ENCODE assay signal across 8 cellular contexts in genomic region chr1:63773496-63773814, GRCh38. TPM values are rescaled to one million over a fixed set of nuclear protein-coding genes. Genes with fewer than 3 reads are reported as not detected.
DNase-seq lines count a peak whose midpoint lies in the region; ATAC-seq and TF ChIP-seq lines count a peak whose summit lies in the region.

No MANE protein-coding gene starts in this region.

- in situ Hi-C loops in astrocyte of the spinal cord (cut with HindIII; ENCODE audit: low sequenced_read_pairs): no loop called here

- H3K9ac ChIP-seq in mesendoderm (ENCODE audit: low read length): peak overlapping the region; percentile 74

- no CpG with 5 or more reads among the region's 9 CpGs for WGBS in mesendoderm (ENCODE audit: extremely low coverage, insufficient coverage, low lambda C conversion rate)

- peak; percentile 10 for ATAC-seq in HG02852 (IDR thresholded peaks at IDR 0.05; ENCODE audit: unreplicated experiment)

- H3K4me2 ChIP-seq in mesendoderm (ENCODE audit: low read length): peak overlapping the region; percentile 97

- H3K27me3 ChIP-seq in AG04450 (ENCODE audit: control insufficient read depth, insufficient read depth, low read length): peaks cover 29% of the 10 kb centered on the region
- H3K27me3 ChIP-seq in mesendoderm (ENCODE audit: insufficient read depth, low read length, poor library complexity): no peaks in the 10 kb centered on the region

- H3K36me3 ChIP-seq in mesendoderm (ENCODE audit: control insufficient read depth, insufficient read depth, low read length): no peaks in the 10 kb centered on the region

- H3K27ac ChIP-seq in AG04450 (ENCODE audit: low read depth, low read length): no peak overlapping the region
- H3K27ac ChIP-seq in mesendoderm (ENCODE audit: low read depth, low read length): no peak overlapping the region

- no peak overlapping the region for H3K23ac ChIP-seq in mesendoderm (ENCODE audit: low read length)

- peaks cover 7% of the 10 kb centered on the region for H3K79me2 ChIP-seq in mesendoderm (ENCODE audit: control insufficient read depth, insufficient read depth, low read length)

- CTCF ChIA-PET in AG04450 (lab: Charles Lee): interaction anchor here (0.8 to 2.8 kb wide), 4 partner anchors 13 to 395 kb away, joined by 3 to 11 read pairs (median 5); no protein-coding TSS in a partner anchor

- H3K18ac ChIP-seq in mesendoderm (ENCODE audit: low read length): no peak overlapping the region

- H2AK5ac ChIP-seq in mesendoderm (ENCODE audit: low read length): no peak overlapping the region

- H3K4ac ChIP-seq in mesendoderm (ENCODE audit: low read depth, low read length): no peak overlapping the region

- H4K8ac ChIP-seq in mesendoderm (ENCODE audit: low read depth, low read length): no peak overlapping the region

- H3K79me1 ChIP-seq in mesendoderm (ENCODE audit: low read length): no peaks in the 10 kb centered on the region

- POLR2A ChIA-PET in AG04450 (lab: Yijun Ruan, JAX): interaction anchor here (0.7 kb wide), 1 partner anchor 462 kb away, joined by 8 read pairs; no protein-coding TSS in a partner anchor

- H3K4me3 ChIP-seq in AG04450 (ENCODE audit: low read depth, low read length) (peak overlapping the region; percentile 66), astrocyte of the spinal cord (ENCODE audit: low read depth, low read length) (peak overlapping the region; percentile 69), mesendoderm (ENCODE audit: low read length) (peak overlapping the region; percentile 34)

- no peak for DNase-seq in AG04450 (ENCODE audit: low read depth, low spot score)
- DNase-seq in astrocyte of the spinal cord (ENCODE audit: low read depth, low spot score): no peak
- DNase-seq in mesendoderm: no peak
- no peak for DNase-seq in NCI-H1417 (lab: John Stamatoyannopoulos, UW)
- no peak for DNase-seq in stimulated activated CD8-positive, alpha-beta memory T cell treated with anti-CD3 and anti-CD28 coated beads, Interleukin-4, amount 100 ng/mL, for 48 hours
- no peak for DNase-seq in hippocampal formation (lab: John Stamatoyannopoulos, UW)
- DNase-seq in NCI-H774 (lab: John Stamatoyannopoulos, UW): no peak

- H2BK15ac ChIP-seq in mesendoderm (replicated peaks; ENCODE audit: low read depth): no peak overlapping the region

- H4K5ac ChIP-seq in mesendoderm (ENCODE audit: low read length): no peak overlapping the region

- no peak overlapping the region for H2BK120ac ChIP-seq in mesendoderm (ENCODE audit: low read depth, low read length)

- H3K56ac ChIP-seq in mesendoderm (ENCODE audit: low read length): peak overlapping the region; percentile 87

- H2BK5ac ChIP-seq in mesendoderm (ENCODE audit: low read length): peak overlapping the region; percentile 78

- peaks cover 5% of the 10 kb centered on the region for H3K4me1 ChIP-seq in mesendoderm (ENCODE audit: control insufficient read depth, low read depth, low read length)

- no peaks in the 10 kb centered on the region for H3K9me3 ChIP-seq in AG04450 (ENCODE audit: control insufficient read depth, insufficient read depth, low read length)

- TF ChIP-seq CTCF in AG04450 (IDR thresholded peaks at IDR 0.05; ENCODE audit: low read depth, low read length) (no peak), astrocyte of the spinal cord (IDR thresholded peaks at IDR 0.05; ENCODE audit: low read depth, low read length) (no peak)

RNA-seq across cellular contexts. Expression of gene ROR1, which starts 0.4 kb away (rescaled TPM):
- polyA plus RNA-seq in AG04450 (2011; rRNA removed): 7.1 and 7.3 TPM in 2 replicates
- polyA minus RNA-seq in AG04450 (2011; rRNA and poly(A)+ RNA removed): 12.2 and 14.9 TPM in 2 replicates
- 18.6 TPM for polyA plus RNA-seq in mesendoderm (2013, experiment 1 of 2)
- polyA plus RNA-seq in mesendoderm (2013, experiment 2 of 2): 19.7 TPM
